ENCODE assay signal across 1 cellular context in the genomic region with DNA sequence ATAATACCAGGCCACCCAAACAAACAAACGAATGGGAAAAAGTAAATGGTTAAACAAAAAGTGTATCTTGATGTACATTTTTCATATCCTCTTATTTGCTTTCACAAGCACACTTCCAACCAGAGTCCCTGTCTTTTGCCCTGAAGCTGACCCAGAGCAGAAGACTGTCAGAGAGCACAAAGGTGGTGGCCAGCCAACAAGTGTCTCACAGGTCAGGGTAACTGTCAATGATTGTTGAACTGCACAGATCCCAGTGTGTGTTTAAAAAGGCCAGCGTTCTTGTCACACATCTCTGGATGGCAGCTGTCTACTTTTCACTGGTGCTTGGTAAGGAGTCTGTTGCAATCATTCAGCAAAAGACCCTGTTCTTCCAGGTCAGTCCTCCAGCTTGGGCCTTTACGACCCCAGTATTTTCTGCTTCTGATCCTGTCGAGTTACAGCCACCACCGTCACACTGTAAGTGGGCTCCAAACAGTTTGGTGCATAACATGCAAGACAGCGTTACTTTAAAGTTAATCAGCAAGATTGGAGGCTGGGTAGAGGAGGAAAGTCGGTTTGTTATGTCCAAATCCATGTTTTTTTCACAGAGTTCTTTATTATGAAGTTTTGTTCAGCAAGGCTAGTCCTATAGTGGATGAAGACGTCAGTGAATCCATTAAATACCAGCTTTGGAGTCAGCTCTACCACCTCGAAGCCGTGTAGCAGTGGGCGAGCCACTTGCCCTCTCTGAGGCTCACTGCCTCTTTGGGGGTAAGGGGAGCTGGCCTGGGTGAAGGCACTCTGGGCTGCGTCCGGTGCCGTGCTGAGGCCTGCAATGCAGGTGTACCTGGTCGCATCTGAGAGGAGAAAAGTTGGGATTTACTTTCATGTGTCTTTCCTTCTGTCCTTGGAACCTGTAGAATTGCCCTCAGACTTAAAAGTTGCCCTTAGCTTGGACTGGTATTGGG.
TF ChIP-seq lines count a peak whose summit lies in the region.

No MANE protein-coding gene starts in this region.

TF ChIP-seq in A549, 52 proteins besides CTCF, POLR2A, EP300 and RAD21 (continued from another document):
- TF ChIP-seq, protein P1, sequence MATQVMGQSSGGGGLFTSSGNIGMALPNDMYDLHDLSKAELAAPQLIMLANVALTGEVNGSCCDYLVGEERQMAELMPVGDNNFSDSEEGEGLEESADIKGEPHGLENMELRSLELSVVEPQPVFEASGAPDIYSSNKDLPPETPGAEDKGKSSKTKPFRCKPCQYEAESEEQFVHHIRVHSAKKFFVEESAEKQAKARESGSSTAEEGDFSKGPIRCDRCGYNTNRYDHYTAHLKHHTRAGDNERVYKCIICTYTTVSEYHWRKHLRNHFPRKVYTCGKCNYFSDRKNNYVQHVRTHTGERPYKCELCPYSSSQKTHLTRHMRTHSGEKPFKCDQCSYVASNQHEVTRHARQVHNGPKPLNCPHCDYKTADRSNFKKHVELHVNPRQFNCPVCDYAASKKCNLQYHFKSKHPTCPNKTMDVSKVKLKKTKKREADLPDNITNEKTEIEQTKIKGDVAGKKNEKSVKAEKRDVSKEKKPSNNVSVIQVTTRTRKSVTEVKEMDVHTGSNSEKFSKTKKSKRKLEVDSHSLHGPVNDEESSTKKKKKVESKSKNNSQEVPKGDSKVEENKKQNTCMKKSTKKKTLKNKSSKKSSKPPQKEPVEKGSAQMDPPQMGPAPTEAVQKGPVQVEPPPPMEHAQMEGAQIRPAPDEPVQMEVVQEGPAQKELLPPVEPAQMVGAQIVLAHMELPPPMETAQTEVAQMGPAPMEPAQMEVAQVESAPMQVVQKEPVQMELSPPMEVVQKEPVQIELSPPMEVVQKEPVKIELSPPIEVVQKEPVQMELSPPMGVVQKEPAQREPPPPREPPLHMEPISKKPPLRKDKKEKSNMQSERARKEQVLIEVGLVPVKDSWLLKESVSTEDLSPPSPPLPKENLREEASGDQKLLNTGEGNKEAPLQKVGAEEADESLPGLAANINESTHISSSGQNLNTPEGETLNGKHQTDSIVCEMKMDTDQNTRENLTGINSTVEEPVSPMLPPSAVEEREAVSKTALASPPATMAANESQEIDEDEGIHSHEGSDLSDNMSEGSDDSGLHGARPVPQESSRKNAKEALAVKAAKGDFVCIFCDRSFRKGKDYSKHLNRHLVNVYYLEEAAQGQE (IDR thresholded peaks at IDR 0.05) = peak; percentile 5; the same call in 1 of the 2 replicates
- peak; percentile 81 for TF ChIP-seq GATA3 (IDR thresholded peaks at IDR 0.05; ENCODE audit: borderline replicate concordance)
- TF ChIP-seq, protein P2, sequence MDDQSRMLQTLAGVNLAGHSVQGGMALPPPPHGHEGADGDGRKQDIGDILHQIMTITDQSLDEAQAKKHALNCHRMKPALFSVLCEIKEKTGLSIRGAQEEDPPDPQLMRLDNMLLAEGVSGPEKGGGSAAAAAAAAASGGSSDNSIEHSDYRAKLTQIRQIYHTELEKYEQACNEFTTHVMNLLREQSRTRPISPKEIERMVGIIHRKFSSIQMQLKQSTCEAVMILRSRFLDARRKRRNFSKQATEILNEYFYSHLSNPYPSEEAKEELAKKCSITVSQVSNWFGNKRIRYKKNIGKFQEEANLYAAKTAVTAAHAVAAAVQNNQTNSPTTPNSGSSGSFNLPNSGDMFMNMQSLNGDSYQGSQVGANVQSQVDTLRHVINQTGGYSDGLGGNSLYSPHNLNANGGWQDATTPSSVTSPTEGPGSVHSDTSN (IDR thresholded peaks at IDR 0.05) = peak; percentile 35; the same call in 1 of the 2 replicates
- TF ChIP-seq JUN (IDR thresholded peaks at IDR 0.05) = peak in 1 of 2 experiments; percentile 42; a peak in 1 of 5 replicates
- TF ChIP-seq HDAC2 (IDR thresholded peaks at IDR 0.05) = no peak
- no peak for TF ChIP-seq KDM1A (IDR thresholded peaks at IDR 0.05; ENCODE audit: low read depth)
- TF ChIP-seq FOSB (CRISPR knock-in tag; IDR thresholded peaks at IDR 0.05) = peak; percentile 60; the same call in 1 of the 2 replicates
